25 cellular contexts compared by ENCODE assay signal in genomic region chr10:110167149-110167548, GRCh38.
"Had no signal": no experiment of that assay in that cellular context is flagged by ENCODE, and none has a peak within 500 bp of the region (broad histone marks: within the 10 kb centered on the region; RNA-seq: fewer than 3 reads in every experiment).

No MANE protein-coding gene starts in this region.

- H3K4me1 ChIP-seq: pancreas, prostate gland, uterus had no signal

- H3K4me2 ChIP-seq: hepatocyte had no signal

- H3K27ac Mint-ChIP-seq: memory B cell; naive thymus-derived CD4-positive, alpha-beta T cell; natural killer cell treated with Interleukin-12 subunit alpha and Interleukin-12 subunit beta and Interleukin-15 and Interleukin-18, amount 100 ng/mL, for 72 hours; stimulated activated naive B cell treated with anti-CD40 and anti-IgM and Interleukin-4, amounts not matched to agents 10 μg/mL and 1 μg/mL and 100 μg/mL, for 72 hours had no signal

- H3K79me2 ChIP-seq: hepatocyte had no signal

- H3K9me3 Mint-ChIP-seq: memory B cell; naive thymus-derived CD4-positive, alpha-beta T cell; natural killer cell treated with Interleukin-12 subunit alpha and Interleukin-12 subunit beta and Interleukin-15 and Interleukin-18, amount 100 ng/mL, for 72 hours; stimulated activated naive B cell treated with anti-CD40 and anti-IgM and Interleukin-4, amounts not matched to agents 10 μg/mL and 1 μg/mL and 100 μg/mL, for 72 hours had no signal

- ATAC-seq: mucosa of descending colon; naive thymus-derived CD4-positive, alpha-beta T cell; natural killer cell treated with Interleukin-12 subunit alpha and Interleukin-12 subunit beta and Interleukin-15 and Interleukin-18, amount 100 ng/mL, for 72 hours; pancreas; right cardiac atrium; stimulated activated naive B cell treated with anti-CD40 and anti-IgM and Interleukin-4, amounts not matched to agents 10 μg/mL and 1 μg/mL and 100 μg/mL, for 72 hours; stimulated activated naive CD8-positive, alpha-beta T cell treated with anti-CD3 and anti-CD28 coated beads, Interleukin-15, Interleukin-2, amounts not matched to agents 100 U/mL and 50 U/mL, for 24 hours had no signal

- H3K27ac ChIP-seq: hepatocyte, pancreas, prostate gland, sigmoid colon, stomach, thoracic aorta, tibial artery, uterus had no signal

- H3K4me3 Mint-ChIP-seq: memory B cell; naive thymus-derived CD4-positive, alpha-beta T cell; natural killer cell treated with Interleukin-12 subunit alpha and Interleukin-12 subunit beta and Interleukin-15 and Interleukin-18, amount 100 ng/mL, for 72 hours; stimulated activated naive B cell treated with anti-CD40 and anti-IgM and Interleukin-4, amounts not matched to agents 10 μg/mL and 1 μg/mL and 100 μg/mL, for 72 hours had no signal

- H3K36me3 Mint-ChIP-seq: memory B cell; natural killer cell treated with Interleukin-12 subunit alpha and Interleukin-12 subunit beta and Interleukin-15 and Interleukin-18, amount 100 ng/mL, for 72 hours had no signal

- H2AFZ ChIP-seq: hepatocyte had no signal

- H3K4me3 ChIP-seq: hepatocyte, left ventricle myocardium inferior, mucosa of descending colon, pancreas, prostate gland, sigmoid colon, stomach, thoracic aorta, tibial artery, uterus had no signal

- DNase-seq: islet precursor cell; left ventricle myocardium inferior; midbrain; mucosa of descending colon; posterior cingulate gyrus; retina; right cardiac atrium; sigmoid colon; small intestine; stimulated activated CD4-positive, alpha-beta T cell treated with anti-CD3 and anti-CD28 coated beads, Interleukin-1b, Interleukin-23, amount 100 ng/mL, for 48 hours; stimulated activated CD4-positive, alpha-beta T cell treated with anti-CD3 and anti-CD28 coated beads, Interleukin-2, amount 100 ng/mL, for 48 hours; stimulated activated CD4-positive, alpha-beta T cell treated with anti-CD3 and anti-CD28 coated beads, Interleukin-4, amount 100 ng/mL, for 4 hours; stimulated activated naive B cell treated with anti-CD40 and anti-IgM and Interleukin-4, amounts not matched to agents 10 μg/mL and 1 μg/mL and 100 μg/mL, for 72 hours; stimulated activated naive CD8-positive, alpha-beta T cell treated with anti-CD3 and anti-CD28 coated beads, Interleukin-15, Interleukin-2, amounts not matched to agents 100 U/mL and 50 U/mL, for 24 hours; stomach; tibial artery; trophoblast cell; uterus had no signal

- H3K9me3 ChIP-seq: left ventricle myocardium inferior, mucosa of descending colon, pancreas, prostate gland, sigmoid colon, stomach, thoracic aorta, tibial artery, uterus had no signal

- H3K36me3 ChIP-seq: left ventricle myocardium inferior, pancreas, prostate gland, sigmoid colon, stomach, thoracic aorta, tibial artery, uterus had no signal
